Comparison of ENCODE assay signal across 7 cellular contexts in the genomic region with DNA sequence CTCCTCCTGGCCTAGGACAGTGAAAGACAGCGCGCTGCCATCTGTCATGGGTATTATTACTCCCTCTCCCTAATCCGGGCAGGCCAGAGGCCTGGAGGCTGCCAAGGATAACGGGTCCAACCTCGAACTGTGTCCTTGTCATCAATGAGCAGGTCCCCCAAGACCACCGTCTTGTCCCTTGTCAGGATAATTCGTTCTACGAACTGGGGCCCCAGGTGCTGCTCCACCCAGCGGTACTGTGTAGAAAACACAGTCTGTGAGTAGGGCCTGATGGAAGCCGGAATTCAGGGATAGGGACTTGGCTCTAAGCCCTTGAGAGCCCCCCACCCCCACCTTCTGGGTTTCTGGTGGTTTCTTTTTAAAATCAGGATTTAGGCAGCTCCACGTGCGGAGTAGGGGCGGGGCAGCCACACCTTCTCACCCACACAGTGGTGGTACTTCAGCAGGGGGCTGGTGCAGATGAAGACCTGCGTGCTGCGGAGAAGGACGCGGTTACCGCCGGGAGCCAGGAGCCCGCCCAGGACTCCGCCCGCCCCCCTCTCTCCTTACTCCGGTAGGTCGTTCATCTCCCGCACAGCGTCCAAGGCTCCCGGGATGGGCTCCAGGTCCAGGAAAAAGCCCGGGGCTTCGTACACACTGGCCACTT. TPM values are rescaled to one million over a fixed set of nuclear protein-coding genes. Genes with fewer than 3 reads are reported as not detected.
DNase-seq lines count a peak whose midpoint lies in the region; ATAC-seq and TF ChIP-seq lines count a peak whose summit lies in the region.

No MANE protein-coding gene starts in this region.

- H3K4me1 ChIP-seq in PC-3 (ENCODE audit: insufficient read depth, low read length), result peaks cover 34% of the 10 kb centered on the region
- no peaks in the 10 kb centered on the region for H3K4me1 ChIP-seq in aorta (ENCODE audit: control insufficient read depth in 1 of 2, insufficient read depth in 2 of 2, low read length in 2 of 2)

- peaks cover 56% of the 10 kb centered on the region for H3K79me2 ChIP-seq in PC-3 (ENCODE audit: low read length)

- H3K4me2 ChIP-seq in PC-3 (ENCODE audit: low read length), result peak overlapping the region; percentile 93

- H3K4me3 ChIP-seq in GM12875 (ENCODE audit: low read depth, low read length) (peak overlapping the region; percentile 84), PC-3 (ENCODE audit: low read length) (peak overlapping the region; percentile 72), aorta (ENCODE audit: low read length in 2 of 2) (peak overlapping the region; percentile 50 to 66)

- H3K27ac ChIP-seq in PC-3 (ENCODE audit: low read length) (peak overlapping the region; percentile 85), aorta (ENCODE audit: low read depth in 1 of 2, low read length in 2 of 2) (peak overlapping the region in 1 of 2 donors; percentile 45)

- WGBS in aorta, 2 donors, result 12 to 13% methylated on average over 29 of the region's 29 CpGs

- peaks cover 14% of the 10 kb centered on the region for H3F3A ChIP-seq in PC-3 (ENCODE audit: low read length, unreplicated experiment)

- ATAC-seq in HG03460 (IDR thresholded peaks at IDR 0.05; ENCODE audit: unreplicated experiment), result peak; percentile 12
- ATAC-seq in PC-3, result peak; percentile 50
- ATAC-seq in aorta (ENCODE audit: low FRiP score), result peak; percentile 53

- intact Hi-C loops in PC-3 (cut with micrococcal nuclease) (loop anchor here (1.0 to 5.0 kb wide), 2 partner anchors 16 to 72 kb away; no protein-coding TSS in a partner anchor), aorta (cut with DNase I) (no loop called here)

- no peaks in the 10 kb centered on the region for H3K9me2 ChIP-seq in PC-3 (replicated peaks; ENCODE audit: low read length)

- TSS peak; percentile 57 for BruUV-seq in PC-3 (replicated peaks; lab: Mats Ljungman, UMichigan)

- H3K9me3 ChIP-seq in PC-3 (ENCODE audit: low read length) (no peaks in the 10 kb centered on the region), aorta (ENCODE audit: control insufficient read depth, low read length) (no peaks in the 10 kb centered on the region)

- no peaks in the 10 kb centered on the region for H3K27me3 ChIP-seq in PC-3 (ENCODE audit: low read length)
- no peaks in the 10 kb centered on the region for H3K27me3 ChIP-seq in aorta (ENCODE audit: control insufficient read depth in 1 of 2, insufficient read depth in 2 of 2, low read length in 1 of 2)

- H4K20me1 ChIP-seq in PC-3 (ENCODE audit: low read length), result no peaks in the 10 kb centered on the region

- peak overlapping the region; percentile 89 for H3K9ac ChIP-seq in PC-3 (ENCODE audit: low read length)

- TF ChIP-seq CTCF in GM12875 (IDR thresholded peaks at IDR 0.05; ENCODE audit: borderline replicate concordance, insufficient read depth, low read depth, low read length) (peak; percentile 60; the same call in 1 of the 2 replicates), PC-3 (conservative IDR thresholded peaks at IDR 0.05; ENCODE audit: low read depth, low read length) (peak; percentile 70)

- DNase-seq in PC-3 (peak; percentile 73), foreskin melanocyte (peak; percentile 31), nucleus accumbens (lab: John Stamatoyannopoulos, UW) (peak in 36 of 56 donors; percentile 23 to 81 (median 48)), aorta (peak; percentile 60 to 83)
- peak; percentile 66 for DNase-seq in activated naive CD4-positive, alpha-beta T cell treated with anti-CD3 and anti-CD28 coated beads, Interleukin-2, amount 50 U/mL, for 16 hours

- H2AFZ ChIP-seq in PC-3 (ENCODE audit: low read length), result peak overlapping the region; percentile 74

- CTCF ChIA-PET in PC-3 (lab: Charles Lee), result interaction anchor here (0.6 to 1.9 kb wide), 7 partner anchors 8 to 233 kb away, joined by 3 to 24 read pairs (median 4); partner anchors contain the start of gene MIF4GD

- POLR2A ChIA-PET in PC-3 (lab: Charles Lee; ENCODE audit: unreplicated experiment), result interaction anchor here (0.6 to 1.3 kb wide), 3 partner anchors 28 to 1837 kb away, joined by 5 to 8 read pairs (median 6); no protein-coding TSS in a partner anchor

- H3K36me3 ChIP-seq in PC-3 (ENCODE audit: low read depth, low read length) (peaks cover 18% of the 10 kb centered on the region), aorta (ENCODE audit: control insufficient read depth in 1 of 2, insufficient read depth in 2 of 2, low read length in 1 of 2) (no peaks in the 10 kb centered on the region)

RNA-seq across cellular contexts. Expression of gene NT5C, which starts 0.8 kb away (rescaled TPM):
- 116 and 131 TPM in 2 replicates for total RNA-seq in PC-3 (2014; rRNA removed)
- 10 to 100 TPM; 24.7 to 29.6 TPM for total RNA-seq in aorta
- polyA plus RNA-seq in aorta, result 10 to 100 TPM; 28.7 to 93.0 TPM

RNA-seq across cellular contexts. Expression of gene ARMC7, which starts 21.0 kb away (rescaled TPM):
- total RNA-seq in PC-3 (2014; rRNA removed) (17.0 and 17.3 TPM in 2 replicates), aorta (10 to 100 TPM in 1 of 2 donors, 1 to 10 TPM in 1; 8.7 to 19.4 TPM)
- polyA plus RNA-seq in aorta, result 1 to 10 TPM; 4.9 to 8.6 TPM

RNA-seq across cellular contexts. Expression of gene JPT1, which starts 23.6 kb away (rescaled TPM):
- 674 and 705 TPM in 2 replicates for total RNA-seq in PC-3 (2014; rRNA removed)
- 10 to 100 TPM; 16.0 to 18.3 TPM for total RNA-seq in aorta
- 100 to 1,000 TPM in 1 of 2 donors, 10 to 100 TPM in 1; 10.8 to 144 TPM for polyA plus RNA-seq in aorta

RNA-seq across cellular contexts. Expression of gene SLC16A5, which starts 43.0 kb away (rescaled TPM):
- total RNA-seq in PC-3 (2014; rRNA removed), result 1.2 and 1.6 TPM in 2 replicates
- 10 to 100 TPM in 1 of 2 donors, 1 to 10 TPM in 1; 5.6 to 11.4 TPM for total RNA-seq in aorta
- 1 to 10 TPM; 7.8 to 7.9 TPM for polyA plus RNA-seq in aorta

RNA-seq across cellular contexts. Expression of gene SUMO2, which starts 52.0 kb away (rescaled TPM):
- total RNA-seq in PC-3 (2014; rRNA removed) (244 and 282 TPM in 2 replicates), aorta (100 to 1,000 TPM; 262 to 280 TPM)
- 100 to 1,000 TPM in 1 of 2 donors, 10 to 100 TPM in 1; 96.2 to 113 TPM for polyA plus RNA-seq in aorta

Comparison
In these comparisons a context has a peak if more than half of its experiments do, and no peak if none do; other contexts are left out.
1. RNA of gene JPT1, which starts 23.6 kb away (total RNA-seq): 674 to 705 TPM in PC-3; 16.0 to 18.3 TPM in aorta; every median in the first group is over 10 times any median in the second.
2. Peak in every context shown above with its lines, with median percentiles within 50 percentile points of each other: H3K4me3 ChIP-seq, ATAC-seq and DNase-seq.